In the genomic region with DNA sequence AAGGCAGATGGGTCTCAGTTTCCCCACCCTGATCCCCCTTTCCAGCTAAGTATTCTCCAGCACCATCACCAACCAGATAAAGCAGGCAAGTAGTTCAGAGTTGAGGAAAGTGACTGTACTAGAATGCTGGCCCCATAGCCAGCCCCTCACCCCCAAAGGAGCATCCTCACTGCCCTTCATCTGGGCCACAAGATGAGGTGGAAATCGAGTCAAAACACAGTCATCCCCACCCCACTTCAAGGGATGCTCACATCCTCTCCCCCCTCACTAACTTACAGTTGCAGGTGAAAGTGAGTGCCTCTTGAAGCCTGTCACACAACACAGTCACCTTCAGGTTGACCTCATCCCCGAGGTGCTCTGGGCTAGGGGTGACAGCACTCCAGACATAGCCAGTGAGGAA, we compare ENCODE assay signal across 10 cellular contexts. TPM values are rescaled to one million over a fixed set of nuclear protein-coding genes. Genes with fewer than 3 reads are reported as not detected.
DNase-seq lines count a peak whose midpoint lies in the region; ATAC-seq, FAIRE-seq and TF ChIP-seq lines count a peak whose summit lies in the region.
"Had no signal": no experiment of that assay in that cellular context is flagged by ENCODE, and none has a peak within 500 bp of the region (broad histone marks: within the 10 kb centered on the region; RNA-seq: fewer than 3 reads in every experiment).

No MANE protein-coding gene starts in this region.

- H3K4me3 Mint-ChIP-seq in T-cell = peak overlapping the region in 1 of 3 donors; percentile 38

- no peaks in the 10 kb centered on the region for H3K27me3 ChIP-seq in dorsolateral prefrontal cortex

- in situ Hi-C loops in ACHN (cut with HindIII; ENCODE audit: low pct_ligation_motif_present, low pct_unique_long_range_greater_than_20kb, low sequenced_read_pairs) = no loop called here

- no peak for DNase-seq in GM12892 (ENCODE audit: insufficient read length)
- no peak for DNase-seq in T-cell
- DNase-seq in dorsolateral prefrontal cortex = no peak
- DNase-seq in stimulated activated CD8-positive, alpha-beta memory T cell treated with anti-CD3 and anti-CD28 coated beads, Interleukin-4, amount 100 ng/mL, for 48 hours = peak; percentile 38
- no peak for DNase-seq in NCI-H146 treated with DMSO at 0.1 percent for 48 hours (lab: John Stamatoyannopoulos, UW; ENCODE audit: unreplicated experiment)
- no peak for DNase-seq in ACHN
- DNase-seq: activated gamma-delta T cell; NK-92 treated with Interleukin-12 subunit alpha and Interleukin-12 subunit beta, amount 100 ng/mL, for 24 hours had no signal

- no peak for TF ChIP-seq CTCF in dorsolateral prefrontal cortex (IDR thresholded peaks at IDR 0.05 in 54 of 56, conservative IDR thresholded peaks at IDR 0.05 in 2 of 56; ENCODE audit: low read depth in 1 of 56, partially characterized antibody in 56 of 56)

- ATAC-seq in T-cell (replicated peaks in 1 of 4) (peak in 2 of 4 experiments; percentile 38 to 50), HG03135 (IDR thresholded peaks at IDR 0.05; ENCODE audit: unreplicated experiment) (no peak)

- POLR2A ChIA-PET in T-cell (lab: Charles Lee) = no interaction called here

- no peak overlapping the region for H3K4me3 ChIP-seq in dorsolateral prefrontal cortex

- CTCF ChIA-PET in T-cell (lab: Charles Lee) = no interaction called here

- no peak for TF ChIP-seq POLR2A in GM12892 (IDR thresholded peaks at IDR 0.05; ENCODE audit: low read depth, low read length)

- H3K4me1 Mint-ChIP-seq in T-cell = peaks cover 58 to 73% (median 59%) of the 10 kb centered on the region in 3 donors

- intact Hi-C loops in dorsolateral prefrontal cortex (cut with DNase I) = loop anchor here in 1 of 2 donors (2.0 kb wide), 1 partner anchor 15 kb away; no protein-coding TSS in a partner anchor

- H3K27me3 Mint-ChIP-seq in T-cell = no peaks in the 10 kb centered on the region

- no peaks in the 10 kb centered on the region for H3K9me3 Mint-ChIP-seq in T-cell

- H3K27ac ChIP-seq in dorsolateral prefrontal cortex = peak overlapping the region in 58 of 59 donors; percentile 36 to 100 (median 98)
- H3K27ac ChIP-seq: HL-60 had no signal

- peak; percentile 53 for FAIRE-seq in GM12892 (lab: Jason Lieb, UNC)

- peak overlapping the region; percentile 44 to 57 for H3K27ac Mint-ChIP-seq in T-cell

- peaks cover 42% of the 10 kb centered on the region for H3K36me3 Mint-ChIP-seq in T-cell

RNA-seq across cellular contexts. Expression of gene PIK3C2B, which starts 30.4 kb away (rescaled TPM):
- 12.0 TPM for polyA plus RNA-seq in GM12892 (2012; ENCODE audit: missing spikeins)
- total RNA-seq in T-cell (10 to 100 TPM; 33.4 to 44.1 (median 36.0) TPM), dorsolateral prefrontal cortex (100 to 1,000 TPM in 8 of 120 experiments, 10 to 100 TPM in 112; 38.4 to 188 (median 62.6) TPM)

RNA-seq across cellular contexts. Expression of gene MDM4, which starts 52.0 kb away (rescaled TPM):
- polyA plus RNA-seq in GM12892 (2012; ENCODE audit: missing spikeins) = 37.1 TPM
- total RNA-seq in T-cell (100 to 1,000 TPM; 168 to 288 (median 183) TPM), dorsolateral prefrontal cortex (100 to 1,000 TPM in 47 of 120 experiments, 10 to 100 TPM in 73; 56.3 to 151 (median 97.1) TPM)

RNA-seq across cellular contexts. Expression of gene PPP1R15B, which starts 52.6 kb away (rescaled TPM):
- polyA plus RNA-seq in GM12892 (2012; ENCODE audit: missing spikeins) = 19.6 TPM
- 100 to 1,000 TPM in 2 of 5 donors, 10 to 100 TPM in 3; 67.9 to 151 (median 70.6) TPM for total RNA-seq in T-cell
- total RNA-seq in dorsolateral prefrontal cortex = 10 to 100 TPM; 26.2 to 55.9 (median 35.6) TPM
